In the genomic region with DNA sequence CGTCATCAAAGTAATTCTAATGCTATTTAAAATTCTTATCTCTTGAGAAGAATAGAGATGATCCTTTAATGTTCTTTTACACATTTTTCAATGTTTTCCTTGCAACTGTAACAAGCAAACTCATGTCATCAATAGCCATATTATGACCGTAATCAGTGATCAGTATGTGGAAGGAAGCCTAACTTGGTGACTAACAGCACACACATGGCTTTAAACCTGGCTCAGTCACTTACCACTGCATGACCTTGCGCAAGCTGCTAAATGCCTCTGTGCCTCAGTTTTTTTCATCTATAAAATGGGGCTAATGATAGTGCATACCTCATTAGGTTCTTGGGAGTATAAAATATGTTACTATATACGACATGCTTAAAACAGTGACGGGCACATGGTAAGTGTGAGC, we compare ENCODE assay signal across 23 cellular contexts.
DNase-seq lines count a peak whose midpoint lies in the region; ATAC-seq, FAIRE-seq and TF ChIP-seq lines count a peak whose summit lies in the region.
"Had no signal": no experiment of that assay in that cellular context is flagged by ENCODE, and none has a peak within 500 bp of the region (broad histone marks: within the 10 kb centered on the region; RNA-seq: fewer than 3 reads in every experiment).

No MANE protein-coding gene starts in this region.

- TF ChIP-seq CTCF in K562 (IDR thresholded peaks at IDR 0.05 in 2 of 3, conservative IDR thresholded peaks at IDR 0.05 in 1 of 3; ENCODE audit: insufficient read depth in 2 of 3, low read depth in 1 of 3, low read length in 3 of 3): no peak

- peaks cover 32% of the 10 kb centered on the region for H3K4me1 Mint-ChIP-seq in activated CD4-positive, alpha-beta T cell treated with anti-CD3 and anti-CD28 coated beads for 36 hours
- peaks cover 32 to 63% of the 10 kb centered on the region in 2 donors for H3K4me1 Mint-ChIP-seq in stimulated activated naive B cell treated with anti-CD40 and anti-IgM and Interleukin-4, amounts not matched to agents 10 μg/mL and 1 μg/mL and 100 μg/mL, for 72 hours

- H3F3A ChIP-seq in GM23248 (ENCODE audit: insufficient read depth): no peaks in the 10 kb centered on the region

- FAIRE-seq in K562 (lab: Jason Lieb, UNC): no peak
- FAIRE-seq: A204.1 had no signal

- TF ChIP-seq EP300 in K562 (IDR thresholded peaks at IDR 0.05; ENCODE audit: low read length): no peak

- H3K79me2 ChIP-seq in GM23248 (ENCODE audit: insufficient read depth) (no peaks in the 10 kb centered on the region), K562 (ENCODE audit: control insufficient read depth, insufficient read depth, low read length) (no peaks in the 10 kb centered on the region)

- H3K4me2 ChIP-seq in GM23248 (ENCODE audit: unreplicated experiment): no peak overlapping the region
- H3K4me2 ChIP-seq in K562 (ENCODE audit: insufficient read depth, low read length): no peak overlapping the region
- H3K4me2 ChIP-seq: BLaER1, GM23338 had no signal

- H3K27me3 Mint-ChIP-seq in activated CD4-positive, alpha-beta T cell treated with anti-CD3 and anti-CD28 coated beads for 36 hours: no peaks in the 10 kb centered on the region
- H3K27me3 Mint-ChIP-seq in stimulated activated naive B cell treated with anti-CD40 and anti-IgM and Interleukin-4, amounts not matched to agents 10 μg/mL and 1 μg/mL and 100 μg/mL, for 72 hours: no peaks in the 10 kb centered on the region
- H3K27me3 Mint-ChIP-seq: IgD-negative memory B cell had no signal

- H3K4me1 ChIP-seq in GM23248 (ENCODE audit: insufficient read depth) (no peaks in the 10 kb centered on the region), K562 (replicated peaks in 1 of 2; ENCODE audit: control insufficient read depth in 2 of 2, insufficient read depth in 2 of 2, low read length in 2 of 2) (no peaks in the 10 kb centered on the region)

- H3K27ac ChIP-seq in GM23248 (no peak overlapping the region), K562 (ENCODE audit: extremely low read depth, low read depth, low read length) (no peak overlapping the region)
- H3K27ac ChIP-seq: BLaER1, RWPE1 had no signal

- no peak overlapping the region for H3K4me3 Mint-ChIP-seq in activated CD4-positive, alpha-beta T cell treated with anti-CD3 and anti-CD28 coated beads for 36 hours
- no peak overlapping the region for H3K4me3 Mint-ChIP-seq in stimulated activated naive B cell treated with anti-CD40 and anti-IgM and Interleukin-4, amounts not matched to agents 10 μg/mL and 1 μg/mL and 100 μg/mL, for 72 hours
- H3K4me3 Mint-ChIP-seq: CD8-positive, alpha-beta memory T cell; GM23338; IgD-negative memory B cell had no signal

- H3K36me3 Mint-ChIP-seq in activated CD4-positive, alpha-beta T cell treated with anti-CD3 and anti-CD28 coated beads for 36 hours (ENCODE audit: low read depth): peaks cover 27% of the 10 kb centered on the region
- peaks cover 49 to 54% of the 10 kb centered on the region in 2 donors for H3K36me3 Mint-ChIP-seq in stimulated activated naive B cell treated with anti-CD40 and anti-IgM and Interleukin-4, amounts not matched to agents 10 μg/mL and 1 μg/mL and 100 μg/mL, for 72 hours

- no peak overlapping the region for H2AFZ ChIP-seq in GM23248
- no peak overlapping the region for H2AFZ ChIP-seq in K562 (ENCODE audit: low read depth, low read length)
- H2AFZ ChIP-seq: GM23338 had no signal

- no peaks in the 10 kb centered on the region for H3K9me3 ChIP-seq in GM23248 (ENCODE audit: low read depth)
- H3K9me3 ChIP-seq in K562 (replicated peaks; ENCODE audit: control insufficient read depth, insufficient read depth, low read depth, low read length): no peaks in the 10 kb centered on the region

- no peaks in the 10 kb centered on the region for H3K9me2 ChIP-seq in GM23248 (ENCODE audit: insufficient read depth)

- POLR2A ChIA-PET in activated CD4-positive, alpha-beta T cell treated with anti-CD3 and anti-CD28 coated beads for 36 hours (lab: Charles Lee): interaction anchor here (0.8 kb wide), 1 partner anchor 147 kb away, joined by 3 read pairs; no protein-coding TSS in a partner anchor
- POLR2A ChIA-PET in K562 (lab: Yijun Ruan, JAX): no interaction called here

- no peaks in the 10 kb centered on the region for H3K9me3 Mint-ChIP-seq in activated CD4-positive, alpha-beta T cell treated with anti-CD3 and anti-CD28 coated beads for 36 hours (ENCODE audit: low read depth)
- H3K9me3 Mint-ChIP-seq in stimulated activated naive B cell treated with anti-CD40 and anti-IgM and Interleukin-4, amounts not matched to agents 10 μg/mL and 1 μg/mL and 100 μg/mL, for 72 hours: no peaks in the 10 kb centered on the region
- H3K9me3 Mint-ChIP-seq: CD8-positive, alpha-beta memory T cell; GM23338; IgD-negative memory B cell had no signal

- H3K27me3 ChIP-seq in GM23248 (replicated peaks; ENCODE audit: insufficient read depth): no peaks in the 10 kb centered on the region
- H3K27me3 ChIP-seq in K562 (ENCODE audit: control insufficient read depth in 2 of 2, insufficient read depth in 2 of 2, low read length in 2 of 2): no peaks in the 10 kb centered on the region; a peak in 2 of 5 replicates
- H3K27me3 ChIP-seq: BLaER1, MG63 had no signal

- H4K20me1 ChIP-seq in GM23248 (ENCODE audit: insufficient read depth) (no peaks in the 10 kb centered on the region), K562 (replicated peaks; ENCODE audit: control insufficient read depth, insufficient read depth, low read length) (no peaks in the 10 kb centered on the region)

- TF ChIP-seq RAD21 in K562 (CRISPR knock-in tag; conservative IDR thresholded peaks at IDR 0.05 in 1 of 2, IDR thresholded peaks at IDR 0.05 in 1 of 2): no peak

- TF ChIP-seq POLR2A in K562 (conservative IDR thresholded peaks at IDR 0.05): no peak

- H3K4me3 ChIP-seq in GM23248: no peak overlapping the region
- no peak overlapping the region for H3K4me3 ChIP-seq in K562
- H3K4me3 ChIP-seq: BLaER1, GM23338, MG63 had no signal

- CTCF ChIA-PET in activated CD4-positive, alpha-beta T cell treated with anti-CD3 and anti-CD28 coated beads for 36 hours (lab: Charles Lee): interaction anchor here (0.6 to 2.8 kb wide), 3 partner anchors 8 to 56 kb away, joined by 3 to 8 read pairs (median 3); no protein-coding TSS in a partner anchor
- CTCF ChIA-PET in K562 (lab: Yijun Ruan, JAX; ENCODE audit: low intra/inter-chr PET ratio): interaction anchor here (0.7 kb wide), 1 partner anchor 496 kb away, joined by 3 read pairs; no protein-coding TSS in a partner anchor

- peak; percentile 42 for ATAC-seq in activated CD4-positive, alpha-beta T cell treated with anti-CD3 and anti-CD28 coated beads for 36 hours
- ATAC-seq in K562: no peak
- no peak for ATAC-seq in stimulated activated naive B cell treated with anti-CD40 and anti-IgM and Interleukin-4, amounts not matched to agents 10 μg/mL and 1 μg/mL and 100 μg/mL, for 72 hours (replicated peaks)
- ATAC-seq: GM23338 had no signal

- no peaks in the 10 kb centered on the region for H3K9me1 ChIP-seq in K562 (ENCODE audit: control insufficient read depth, insufficient read depth, low read length)

- BruUV-seq in K562 (replicated peaks; lab: Mats Ljungman, UMichigan): no TSS peak

- intact Hi-C loops in activated CD4-positive, alpha-beta T cell treated with anti-CD3 and anti-CD28 coated beads for 36 hours (cut with DNase I, micrococcal nuclease): no loop called here
- intact Hi-C loops in K562 (cut with micrococcal nuclease): no loop called here

- H3K36me3 ChIP-seq in GM23248 (ENCODE audit: low read depth): no peaks in the 10 kb centered on the region
- H3K36me3 ChIP-seq in K562 (ENCODE audit: control insufficient read depth, insufficient read depth, low read length): no peaks in the 10 kb centered on the region
- H3K36me3 ChIP-seq: MG63 had no signal

- 93 to 94% methylated on average over 5 of the region's 5 CpGs for WGBS in GM23248 (ENCODE audit: low coverage in 1 of 2, low lambda C conversion rate in 2 of 2, missing lambda C conversion rate in 2 of 2), 2 experiments
- 10% methylated on average over 5 of the region's 5 CpGs for WGBS in K562 (ENCODE audit: insufficient coverage, low coverage, missing lambda C conversion rate)

- in situ Hi-C loops in GM23248 (cut with MboI): no loop called here
- in situ Hi-C loops in K562 (cut with MboI): no loop called here

- no peak overlapping the region for H3K27ac Mint-ChIP-seq in activated CD4-positive, alpha-beta T cell treated with anti-CD3 and anti-CD28 coated beads for 36 hours
- H3K27ac Mint-ChIP-seq in stimulated activated naive B cell treated with anti-CD40 and anti-IgM and Interleukin-4, amounts not matched to agents 10 μg/mL and 1 μg/mL and 100 μg/mL, for 72 hours: peak overlapping the region; percentile 62
- H3K27ac Mint-ChIP-seq: GM23338 had no signal

- H3K9ac ChIP-seq in GM23248: no peak overlapping the region
- H3K9ac ChIP-seq in K562 (ENCODE audit: insufficient read depth in 1 of 2, low read depth in 2 of 2, low read length in 2 of 2): no peak overlapping the region
- H3K9ac ChIP-seq: BLaER1 had no signal

- no peak for DNase-seq in activated CD4-positive, alpha-beta T cell treated with anti-CD3 and anti-CD28 coated beads for 36 hours
- DNase-seq in activated CD4-positive, alpha-beta T cell treated with anti-CD3 and anti-CD28 coated beads for 1 hour: no peak
- DNase-seq in GM23248 (peak; percentile 21), K562 (ENCODE audit: extremely low read depth in 1 of 4, low spot score in 3 of 4) (no peak), AG08396 (ENCODE audit: low spot score) (no peak)
- no peak for DNase-seq in stimulated activated naive B cell treated with anti-CD40 and anti-IgM and Interleukin-4, amounts not matched to agents 10 μg/mL and 1 μg/mL and 100 μg/mL, for 72 hours
- no peak for DNase-seq in stimulated activated CD4-positive, alpha-beta T cell treated with anti-CD3 and anti-CD28 coated beads, Interleukin-15, amount 100 ng/mL, for 24 hours
- DNase-seq: CD8-positive, alpha-beta memory T cell; DMS53; EL; HCEC 1CT; Kasumi-1; MG63; NCI-H1105 treated with DMSO at 0.1 percent for 48 hours; NCI-H1694; NCI-H510A; NCI-H748 treated with DMSO at 0.1 percent for 48 hours; SIG-M5 had no signal

TF ChIP-seq in K562, 482 proteins besides CTCF, POLR2A, EP300 and RAD21:
- TF ChIP-seq GABPB2 (CRISPR knock-in tag; conservative IDR thresholded peaks at IDR 0.05) (no peak), RBM25 (IDR thresholded peaks at IDR 0.05; ENCODE audit: low read depth, low read length, severe bottlenecking) (peak; percentile 9)
